12 cellular contexts compared by ENCODE assay signal in genomic region chr2:206225435-206226232, GRCh38. TPM values are rescaled to one million over a fixed set of nuclear protein-coding genes. Genes with fewer than 3 reads are reported as not detected.
DNase-seq lines count a peak whose midpoint lies in the region; ATAC-seq and TF ChIP-seq lines count a peak whose summit lies in the region.
"Had no signal": no experiment of that assay in that cellular context is flagged by ENCODE, and none has a peak within 500 bp of the region (broad histone marks: within the 10 kb centered on the region; RNA-seq: fewer than 3 reads in every experiment).

No MANE protein-coding gene starts in this region.

- H3K27me3 Mint-ChIP-seq in activated CD4-positive, alpha-beta T cell treated with anti-CD3 and anti-CD28 coated beads for 36 hours: peaks cover 8% of the 10 kb centered on the region
- H3K27me3 Mint-ChIP-seq in activated CD4-positive, alpha-beta T cell treated with anti-CD3 and anti-CD28 coated beads, Interleukin-2, amount 10 ng/mL, durations not matched to agents 24 days and 14 days: peaks cover 2% of the 10 kb centered on the region
- H3K27me3 Mint-ChIP-seq in activated T-helper 17 cell treated with anti-CD3 and anti-CD28 coated beads, Interleukin-2, amount 50 U/mL, for 72 hours: peaks cover 7% of the 10 kb centered on the region
- H3K27me3 Mint-ChIP-seq in progenitor cell of endocrine pancreas: no peaks in the 10 kb centered on the region

- H3K9me3 Mint-ChIP-seq in activated CD4-positive, alpha-beta T cell treated with anti-CD3 and anti-CD28 coated beads for 36 hours (ENCODE audit: low read depth): peaks cover 6% of the 10 kb centered on the region
- no peaks in the 10 kb centered on the region for H3K9me3 Mint-ChIP-seq in activated CD4-positive, alpha-beta T cell treated with anti-CD3 and anti-CD28 coated beads, Interleukin-2, amount 10 ng/mL, durations not matched to agents 24 days and 14 days
- H3K9me3 Mint-ChIP-seq in activated T-helper 17 cell treated with anti-CD3 and anti-CD28 coated beads, Interleukin-2, amount 50 U/mL, for 72 hours: peaks cover 3% of the 10 kb centered on the region
- H3K9me3 Mint-ChIP-seq in progenitor cell of endocrine pancreas (ENCODE audit: low read depth): peaks cover 6% of the 10 kb centered on the region

- ATAC-seq in activated CD4-positive, alpha-beta T cell treated with anti-CD3 and anti-CD28 coated beads for 36 hours: peak; percentile 53
- ATAC-seq in GM21528 (IDR thresholded peaks at IDR 0.05; ENCODE audit: low FRiP score, unreplicated experiment) (peak; percentile 83), HG03066 (IDR thresholded peaks at IDR 0.05; ENCODE audit: low read depth, unreplicated experiment) (peak; percentile 91)
- ATAC-seq in activated T-helper 17 cell treated with anti-CD3 and anti-CD28 coated beads, Interleukin-2, amount 50 U/mL, for 72 hours (replicated peaks): peak; percentile 85
- ATAC-seq: Panc1 had no signal

- CTCF ChIA-PET in activated CD4-positive, alpha-beta T cell treated with anti-CD3 and anti-CD28 coated beads for 36 hours (lab: Charles Lee): interaction anchor here (0.8 kb wide), 1 partner anchor 21 kb away, joined by 4 read pairs; no protein-coding TSS in a partner anchor

- H3K4me3 Mint-ChIP-seq in activated CD4-positive, alpha-beta T cell treated with anti-CD3 and anti-CD28 coated beads for 36 hours: no peak overlapping the region
- H3K4me3 Mint-ChIP-seq in activated CD4-positive, alpha-beta T cell treated with anti-CD3 and anti-CD28 coated beads, Interleukin-2, amount 10 ng/mL, durations not matched to agents 24 days and 14 days: no peak overlapping the region
- no peak overlapping the region for H3K4me3 Mint-ChIP-seq in activated T-helper 17 cell treated with anti-CD3 and anti-CD28 coated beads, Interleukin-2, amount 50 U/mL, for 72 hours
- no peak overlapping the region for H3K4me3 Mint-ChIP-seq in progenitor cell of endocrine pancreas (ENCODE audit: low read depth)

- DNase-seq in activated CD4-positive, alpha-beta T cell treated with anti-CD3 and anti-CD28 coated beads for 36 hours: peak; percentile 24
- no peak for DNase-seq in activated CD4-positive, alpha-beta T cell treated with anti-CD3 and anti-CD28 coated beads, Interleukin-2, amount 10 ng/mL, durations not matched to agents 24 days and 14 days
- DNase-seq in cerebellar cortex (ENCODE audit: low spot score) (no peak), progenitor cell of endocrine pancreas (ENCODE audit: low spot score, unreplicated experiment) (no peak), activated gamma-delta T cell (lab: John Stamatoyannopoulos, UW) (no peak)
- DNase-seq: 8988T, DND-41, NCI-H1694 had no signal

- H3K36me3 Mint-ChIP-seq in activated CD4-positive, alpha-beta T cell treated with anti-CD3 and anti-CD28 coated beads for 36 hours (ENCODE audit: low read depth): no peaks in the 10 kb centered on the region
- no peaks in the 10 kb centered on the region for H3K36me3 Mint-ChIP-seq in activated CD4-positive, alpha-beta T cell treated with anti-CD3 and anti-CD28 coated beads, Interleukin-2, amount 10 ng/mL, durations not matched to agents 24 days and 14 days (ENCODE audit: low read depth)
- H3K36me3 Mint-ChIP-seq in activated T-helper 17 cell treated with anti-CD3 and anti-CD28 coated beads, Interleukin-2, amount 50 U/mL, for 72 hours (ENCODE audit: low read depth): no peaks in the 10 kb centered on the region
- H3K36me3 Mint-ChIP-seq in progenitor cell of endocrine pancreas (ENCODE audit: insufficient read depth): no peaks in the 10 kb centered on the region

- peaks cover 3% of the 10 kb centered on the region for H3K4me1 Mint-ChIP-seq in activated CD4-positive, alpha-beta T cell treated with anti-CD3 and anti-CD28 coated beads for 36 hours
- peaks cover 4% of the 10 kb centered on the region for H3K4me1 Mint-ChIP-seq in activated CD4-positive, alpha-beta T cell treated with anti-CD3 and anti-CD28 coated beads, Interleukin-2, amount 10 ng/mL, durations not matched to agents 24 days and 14 days
- H3K4me1 Mint-ChIP-seq in activated T-helper 17 cell treated with anti-CD3 and anti-CD28 coated beads, Interleukin-2, amount 50 U/mL, for 72 hours: no peaks in the 10 kb centered on the region
- no peaks in the 10 kb centered on the region for H3K4me1 Mint-ChIP-seq in progenitor cell of endocrine pancreas (ENCODE audit: low read depth)

- POLR2A ChIA-PET in activated CD4-positive, alpha-beta T cell treated with anti-CD3 and anti-CD28 coated beads for 36 hours (lab: Charles Lee): no interaction called here

- intact Hi-C loops in activated CD4-positive, alpha-beta T cell treated with anti-CD3 and anti-CD28 coated beads for 36 hours (cut with DNase I, micrococcal nuclease): no loop called here
- intact Hi-C loops in activated CD4-positive, alpha-beta T cell treated with anti-CD3 and anti-CD28 coated beads, Interleukin-2, amount 10 ng/mL, durations not matched to agents 24 days and 14 days (cut with micrococcal nuclease): no loop called here

- H3K27ac Mint-ChIP-seq in activated CD4-positive, alpha-beta T cell treated with anti-CD3 and anti-CD28 coated beads for 36 hours: no peak overlapping the region
- no peak overlapping the region for H3K27ac Mint-ChIP-seq in activated CD4-positive, alpha-beta T cell treated with anti-CD3 and anti-CD28 coated beads, Interleukin-2, amount 10 ng/mL, durations not matched to agents 24 days and 14 days
- H3K27ac Mint-ChIP-seq in activated T-helper 17 cell treated with anti-CD3 and anti-CD28 coated beads, Interleukin-2, amount 50 U/mL, for 72 hours: no peak overlapping the region
- H3K27ac Mint-ChIP-seq in progenitor cell of endocrine pancreas: no peak overlapping the region

- TF ChIP-seq CTCF in progenitor cell of endocrine pancreas (IDR thresholded peaks at IDR 0.05; ENCODE audit: unreplicated experiment): no peak

RNA-seq across cellular contexts. Expression of gene ZDBF2, which starts 48.8 kb away (rescaled TPM):
- total RNA-seq in activated CD4-positive, alpha-beta T cell treated with anti-CD3 and anti-CD28 coated beads for 36 hours: 10 to 100 TPM; 11.7 to 13.4 TPM
- total RNA-seq in activated CD4-positive, alpha-beta T cell treated with anti-CD3 and anti-CD28 coated beads, Interleukin-2, amount 10 ng/mL, durations not matched to agents 24 days and 14 days: 9.9 and 10.5 TPM in 2 replicates
- 10 to 100 TPM; 14.0 to 42.8 TPM for total RNA-seq in activated T-helper 17 cell treated with anti-CD3 and anti-CD28 coated beads, Interleukin-2, amount 50 U/mL, for 72 hours
- 41.4 and 42.9 TPM in 2 replicates for total RNA-seq in progenitor cell of endocrine pancreas
